ENCODE assay signal across 1 cellular context in genomic region chr22:24406322-24407277, GRCh38.
TF ChIP-seq lines count a peak whose summit lies in the region.

No MANE protein-coding gene starts in this region.

TF ChIP-seq in H1, 55 proteins besides CTCF, POLR2A, EP300 and RAD21:
- no peak for TF ChIP-seq BRCA1 (IDR thresholded peaks at IDR 0.05; ENCODE audit: low read depth, low read length)
- no peak for TF ChIP-seq KDM4A (IDR thresholded peaks at IDR 0.05; ENCODE audit: low read depth, low read length, severe bottlenecking)
- TF ChIP-seq EZH2 (IDR thresholded peaks at IDR 0.05; ENCODE audit: low read depth, low read length, severe bottlenecking): no peak
- TF ChIP-seq SP2 (IDR thresholded peaks at IDR 0.05; ENCODE audit: low read length): no peak
- TF ChIP-seq MAFK (IDR thresholded peaks at IDR 0.05; ENCODE audit: low read depth, low read length): no peak
- TF ChIP-seq PHF8 (conservative IDR thresholded peaks at IDR 0.05; ENCODE audit: low read depth, low read length): no peak
- no peak for TF ChIP-seq ASH2L (IDR thresholded peaks at IDR 0.05; ENCODE audit: low read length)
- no peak for TF ChIP-seq TEAD4 (IDR thresholded peaks at IDR 0.05; ENCODE audit: low read depth, low read length)
- no peak for TF ChIP-seq CREB1 (IDR thresholded peaks at IDR 0.05)
- no peak for TF ChIP-seq SIX5 (IDR thresholded peaks at IDR 0.05; ENCODE audit: low read depth, low read length)
- no peak for TF ChIP-seq HDAC6 (IDR thresholded peaks at IDR 0.05; ENCODE audit: low read depth, low read length)
- no peak for TF ChIP-seq CHD7 (IDR thresholded peaks at IDR 0.05; ENCODE audit: insufficient replicate concordance, low read length)
- TF ChIP-seq POU5F1 (IDR thresholded peaks at IDR 0.05; ENCODE audit: low read depth, low read length): no peak
- no peak for TF ChIP-seq KDM5A (IDR thresholded peaks at IDR 0.05; ENCODE audit: low read length)
- TF ChIP-seq YY1 (IDR thresholded peaks at IDR 0.05; ENCODE audit: low read depth, low read length): no peak
- no peak for TF ChIP-seq SIRT6 (IDR thresholded peaks at IDR 0.05; ENCODE audit: low read length)
- TF ChIP-seq USF2 (IDR thresholded peaks at IDR 0.05; ENCODE audit: low read length): no peak
- TF ChIP-seq SP4 (IDR thresholded peaks at IDR 0.05; ENCODE audit: low read length): no peak
